Comparison of ENCODE assay signal across 19 cellular contexts in genomic region chr5:67695369-67695768, GRCh38.
A peak's percentile ranks its signal among the peaks of the same experiment; 100 is the strongest.
DNase-seq lines count a peak whose midpoint lies in the region; ATAC-seq and TF ChIP-seq lines count a peak whose summit lies in the region.
"Had no signal": no experiment of that assay in that cellular context is flagged by ENCODE, and none has a peak within 500 bp of the region (broad histone marks: within the 10 kb centered on the region; RNA-seq: fewer than 3 reads in every experiment).

No MANE protein-coding gene starts in this region.

- no peak overlapping the region for H3K9ac ChIP-seq in muscle layer of colon (ENCODE audit: low read length)

- no peak for DNase-seq in Peyer's patch
- no peak for DNase-seq in ascending aorta (ENCODE audit: low spot score in 2 of 2)
- DNase-seq in thyroid gland = no peak
- DNase-seq in NCI-H774 (lab: John Stamatoyannopoulos, UW) = no peak
- DNase-seq in activated T-cell treated with anti-CD3 and anti-CD28 coated beads, Interleukin-2, amount 50 U/mL, for 1 hour = no peak
- DNase-seq: BE2C; CD4-positive, alpha-beta memory T cell; DND-41; GF-D8; MV-4-11; NCI-H1436; NCI-H2081; NCI-H226; NCI-H69; PC-3 had no signal

- H3K27me3 ChIP-seq in Peyer's patch (no peaks in the 10 kb centered on the region), ascending aorta (no peaks in the 10 kb centered on the region), muscle layer of colon (ENCODE audit: control insufficient read depth in 1 of 2, insufficient read depth in 2 of 2, low read length in 2 of 2) (no peaks in the 10 kb centered on the region), thyroid gland (no peaks in the 10 kb centered on the region)
- H3K27me3 ChIP-seq: BE2C had no signal

- no peak overlapping the region for H3K4me3 ChIP-seq in Peyer's patch
- H3K4me3 ChIP-seq in ascending aorta = no peak overlapping the region
- no peak overlapping the region for H3K4me3 ChIP-seq in muscle layer of colon (ENCODE audit: low read depth in 1 of 2, low read length in 2 of 2)
- H3K4me3 ChIP-seq in thyroid gland (replicated peaks in 1 of 3) = no peak overlapping the region
- H3K4me3 ChIP-seq: GM23338 had no signal

- H3K27ac ChIP-seq in Peyer's patch = peak overlapping the region in 3 of 4 donors; percentile 11 to 79 (median 38)
- H3K27ac ChIP-seq in ascending aorta = peak overlapping the region; percentile 61 to 73
- peak overlapping the region; percentile 38 for H3K27ac ChIP-seq in muscle layer of colon (ENCODE audit: low read depth, low read length)
- peak overlapping the region in 2 of 3 donors; percentile 72 to 94 for H3K27ac ChIP-seq in thyroid gland
- H3K27ac ChIP-seq: HL-60 had no signal

- intact Hi-C loops in ascending aorta (cut with DNase I) (loop anchor here (2.0 to 5.0 kb wide), 2 partner anchors 77 to 519 kb away; partner anchors contain the start of gene PIK3R1), thyroid gland (cut with DNase I) (no loop called here)

- no peak for ATAC-seq in HG03175 (IDR thresholded peaks at IDR 0.05; ENCODE audit: unreplicated experiment)
- ATAC-seq: GM23338, PC-3 had no signal

- no peak for TF ChIP-seq CTCF in Peyer's patch (IDR thresholded peaks at IDR 0.05)
- no peak for TF ChIP-seq CTCF in ascending aorta (IDR thresholded peaks at IDR 0.05)
- TF ChIP-seq CTCF in thyroid gland (IDR thresholded peaks at IDR 0.05) = no peak

- 92 to 94% methylated on average over 1 of the region's 1 CpG for WGBS in thyroid gland, 2 donors

- H3K4me1 ChIP-seq in Peyer's patch (no peaks in the 10 kb centered on the region), ascending aorta (peaks cover 0 to 24% of the 10 kb centered on the region in 2 donors), muscle layer of colon (ENCODE audit: insufficient read depth, low read length) (peaks cover 27% of the 10 kb centered on the region), thyroid gland (peaks cover 25 to 31% of the 10 kb centered on the region in 2 donors)
- H3K4me1 ChIP-seq: BE2C had no signal

- H3K9me3 ChIP-seq in Peyer's patch = no peaks in the 10 kb centered on the region
- no peaks in the 10 kb centered on the region for H3K9me3 ChIP-seq in ascending aorta
- no peaks in the 10 kb centered on the region for H3K9me3 ChIP-seq in muscle layer of colon (ENCODE audit: low read length)
- no peaks in the 10 kb centered on the region for H3K9me3 ChIP-seq in thyroid gland
- H3K9me3 ChIP-seq: BE2C had no signal

- TF ChIP-seq POLR2A in Peyer's patch (IDR thresholded peaks at IDR 0.05) = no peak
- TF ChIP-seq POLR2A in thyroid gland (IDR thresholded peaks at IDR 0.05) = no peak

- no peaks in the 10 kb centered on the region for H3K36me3 ChIP-seq in Peyer's patch
- no peaks in the 10 kb centered on the region for H3K36me3 ChIP-seq in ascending aorta
- no peaks in the 10 kb centered on the region for H3K36me3 ChIP-seq in muscle layer of colon (ENCODE audit: insufficient read depth, low read length)
- H3K36me3 ChIP-seq in thyroid gland = no peaks in the 10 kb centered on the region
- H3K36me3 ChIP-seq: BE2C had no signal
